Comparison of ENCODE assay signal across 1 cellular context in the genomic region with DNA sequence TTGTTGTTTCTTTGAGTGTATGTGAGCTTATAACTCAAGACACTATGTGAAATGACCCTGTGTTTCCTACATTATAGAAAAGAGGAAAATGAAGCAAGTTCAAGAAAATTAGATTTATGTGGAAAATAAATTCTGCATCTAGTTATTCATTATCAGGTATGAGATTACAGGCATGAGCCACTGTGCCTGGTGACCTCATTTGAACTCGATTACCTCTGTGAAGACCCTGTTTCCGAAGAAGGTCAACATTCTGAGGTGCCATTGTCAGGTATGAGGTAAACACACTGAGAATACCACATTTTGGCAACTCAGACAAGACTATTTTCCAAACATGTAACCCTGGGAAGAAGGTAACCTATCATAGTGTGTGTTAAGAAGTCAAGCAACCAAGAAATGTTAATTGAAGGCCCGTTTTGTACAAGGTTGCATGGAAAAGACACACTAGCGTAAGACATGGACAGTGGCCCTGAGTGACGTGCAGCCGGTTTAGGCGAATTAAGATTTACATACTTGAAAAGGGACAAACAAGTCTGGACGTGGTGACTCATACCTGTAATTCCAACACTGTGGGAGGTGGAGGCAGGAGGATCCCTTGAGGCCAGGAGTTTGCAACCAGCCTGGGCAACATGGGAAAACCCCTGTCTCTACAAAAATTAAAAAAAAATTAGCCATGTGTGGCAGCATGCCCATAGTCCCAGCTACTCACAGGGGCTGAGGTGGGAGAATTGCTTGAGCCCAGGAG.
TF ChIP-seq lines count a peak whose summit lies in the region.

No MANE protein-coding gene starts in this region.

TF ChIP-seq in IMR-90, 13 proteins besides CTCF, POLR2A, EP300 and RAD21 (continued from another document):
- TF ChIP-seq BHLHE40 (IDR thresholded peaks at IDR 0.05; ENCODE audit: low read depth, low read length), result no peak
